1 cellular context compared by ENCODE assay signal in the genomic region with DNA sequence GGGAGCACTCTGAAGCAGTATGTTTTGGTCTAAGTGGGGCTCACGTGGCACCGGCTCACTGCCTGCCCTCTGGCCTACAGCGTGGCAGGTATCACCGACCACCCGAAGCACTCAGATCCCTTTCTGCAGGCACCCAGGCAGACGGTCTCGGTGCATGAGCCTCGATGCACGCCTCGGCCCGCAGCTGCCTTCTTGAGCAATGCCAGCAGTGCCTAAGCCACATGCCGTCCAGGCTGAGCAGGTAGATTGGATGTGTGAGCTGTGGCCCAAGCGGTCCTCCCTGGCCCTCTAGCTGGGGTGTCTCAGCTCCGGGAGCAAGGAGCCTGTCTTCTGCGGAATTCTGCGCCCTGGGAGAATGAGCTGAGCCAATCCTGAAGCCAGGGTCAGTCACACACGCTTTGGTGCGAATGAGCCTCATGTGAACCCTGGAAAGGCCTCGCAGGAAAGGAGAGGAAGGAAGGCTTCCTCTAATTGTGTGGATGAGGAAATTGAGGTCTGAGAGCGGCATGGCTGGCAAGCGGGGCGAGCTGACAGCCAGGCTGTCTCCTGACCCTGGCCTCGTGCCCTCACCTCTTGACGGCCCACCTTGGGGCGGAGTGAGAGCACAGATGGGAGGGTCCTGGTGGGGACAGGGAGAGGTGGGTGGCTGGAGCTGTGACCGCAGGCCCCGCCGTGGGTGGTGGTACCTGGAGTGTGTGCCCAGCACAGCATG.
A peak's percentile ranks its signal among the peaks of the same experiment; 100 is the strongest.
TF ChIP-seq lines count a peak whose summit lies in the region.

No MANE protein-coding gene starts in this region.

TF ChIP-seq in endothelial cell of umbilical vein, 7 proteins besides CTCF, POLR2A, EP300 and RAD21:
- no peak for TF ChIP-seq GATA2 (IDR thresholded peaks at IDR 0.05; ENCODE audit: insufficient read depth, insufficient read length, low read depth, low read length)
- TF ChIP-seq EZH2 (IDR thresholded peaks at IDR 0.05; ENCODE audit: borderline replicate concordance, low read depth, low read length, severe bottlenecking): no peak
- TF ChIP-seq POLR2AphosphoS5 (IDR thresholded peaks at IDR 0.05; ENCODE audit: insufficient read depth, low read depth, low read length): peak; percentile 76
- TF ChIP-seq MYC (IDR thresholded peaks at IDR 0.05; ENCODE audit: low read depth, low read length): peak; percentile 63
- TF ChIP-seq, protein P1, sequence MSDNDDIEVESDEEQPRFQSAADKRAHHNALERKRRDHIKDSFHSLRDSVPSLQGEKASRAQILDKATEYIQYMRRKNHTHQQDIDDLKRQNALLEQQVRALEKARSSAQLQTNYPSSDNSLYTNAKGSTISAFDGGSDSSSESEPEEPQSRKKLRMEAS (IDR thresholded peaks at IDR 0.05; ENCODE audit: insufficient read depth, insufficient read length): peak; percentile 80
TF ChIP-seq in endothelial cell of umbilical vein: peak in this region for 3.
